In the genomic region with DNA sequence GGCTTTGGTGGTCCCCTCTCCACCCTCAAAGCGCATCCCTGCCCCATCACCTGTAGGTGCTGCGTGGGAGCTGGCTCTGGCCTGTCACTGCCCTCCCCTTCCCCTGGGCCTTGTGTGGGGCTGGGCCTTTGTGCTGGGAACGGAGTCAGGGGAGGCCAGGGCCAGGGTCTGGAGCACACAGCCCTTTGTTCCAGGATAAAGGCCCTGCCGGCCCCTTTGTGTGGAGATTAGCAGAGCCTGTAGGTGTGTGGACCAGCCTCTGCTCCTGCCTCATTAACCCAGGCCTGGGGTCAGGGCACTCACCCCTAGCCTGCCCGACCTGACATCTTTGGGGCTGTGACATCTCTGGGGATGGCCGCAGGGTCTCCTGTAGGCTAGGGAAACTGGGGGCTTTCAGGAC, we compare ENCODE assay signal across 21 cellular contexts. TPM values are rescaled to one million over a fixed set of nuclear protein-coding genes. Genes with fewer than 3 reads are reported as not detected.
DNase-seq lines count a peak whose midpoint lies in the region; ATAC-seq and TF ChIP-seq lines count a peak whose summit lies in the region.
"Had no signal": no experiment of that assay in that cellular context is flagged by ENCODE, and none has a peak within 500 bp of the region (broad histone marks: within the 10 kb centered on the region; RNA-seq: fewer than 3 reads in every experiment).

No MANE protein-coding gene starts in this region.

- H3K27ac ChIP-seq in mesodermal cell (ENCODE audit: low read depth, low read length, severe bottlenecking) (peak overlapping the region; percentile 16), trophoblast cell (ENCODE audit: low read depth, low read length) (no peak overlapping the region)
- H3K27ac ChIP-seq: KMS-11 had no signal

- in situ Hi-C loops in HAP-1 (cut with MboI; ENCODE audit: low sequenced_read_pairs), result no loop called here

- peaks cover 92% of the 10 kb centered on the region for H3K4me1 Mint-ChIP-seq in brain

- peaks cover 21% of the 10 kb centered on the region for H3K79me2 ChIP-seq in trophoblast cell (ENCODE audit: control insufficient read depth, insufficient read depth, low read length, poor library complexity)

- no peak overlapping the region for H2BK5ac ChIP-seq in trophoblast cell (ENCODE audit: low read depth, low read length, poor library complexity)

- no peak for TF ChIP-seq CTCF in brain (conservative IDR thresholded peaks at IDR 0.05)

- no peak overlapping the region for H4K12ac ChIP-seq in trophoblast cell (ENCODE audit: low read depth, low read length)

- no peak overlapping the region for H2AK5ac ChIP-seq in trophoblast cell (ENCODE audit: low read length)

- DNase-seq in HAP-1 (ENCODE audit: low spot score in 2 of 2) (peak; percentile 78 to 86), trophoblast cell (no peak), DMS114 treated with DMSO at 0.1 percent for 48 hours (lab: John Stamatoyannopoulos, UW; ENCODE audit: unreplicated experiment) (no peak), cerebellum (ENCODE audit: low spot score) (no peak)
- no peak for DNase-seq in stimulated activated CD8-positive, alpha-beta memory T cell treated with anti-CD3 and anti-CD28 coated beads, Interleukin-4, amount 100 ng/mL, for 48 hours
- DNase-seq: Caco-2; CD4-positive, CD25-positive, alpha-beta regulatory T cell; EL; NCI-H1048; NCI-H1436 treated with DMSO at 0.1 percent for 48 hours; NCI-H2029 treated with DMSO at 0.1 percent for 48 hours; NCI-H2171 treated with DMSO at 0.1 percent for 48 hours; NCI-H446 treated with DMSO at 0.1 percent for 48 hours; NK-92 treated with Interleukin-12 subunit alpha and Interleukin-12 subunit beta, amount 100 ng/mL, for 24 hours; OCI-M1 had no signal

- no peak overlapping the region for H3K18ac ChIP-seq in trophoblast cell (ENCODE audit: low read length)

- H2AFZ ChIP-seq in trophoblast cell (ENCODE audit: insufficient read depth, low read length, poor library complexity), result no peak overlapping the region

- H3K27me3 ChIP-seq in HAP-1 (ENCODE audit: low read depth) (no peaks in the 10 kb centered on the region), trophoblast cell (ENCODE audit: insufficient read depth, low read length) (no peaks in the 10 kb centered on the region)

- H3K9me3 ChIP-seq in HAP-1, result no peaks in the 10 kb centered on the region
- no peaks in the 10 kb centered on the region for H3K9me3 ChIP-seq in mesodermal cell (ENCODE audit: control insufficient read depth, low read length)
- H3K9me3 ChIP-seq in trophoblast cell (ENCODE audit: insufficient read depth, low read depth, low read length), result no peaks in the 10 kb centered on the region
- H3K9me3 ChIP-seq: Caco-2 had no signal

- H3K14ac ChIP-seq in trophoblast cell (ENCODE audit: low read length), result peak overlapping the region; percentile 70

- 14 to 69% methylated on average over 1 to 2 of the region's 6 CpGs for WGBS in mesodermal cell (ENCODE audit: insufficient coverage in 2 of 2), 2 experiments
- no CpG with 5 or more reads among the region's 6 CpGs for WGBS in trophoblast cell (ENCODE audit: extremely low coverage, insufficient coverage, insufficient read length)

- no peak overlapping the region for H3K9ac ChIP-seq in trophoblast cell (ENCODE audit: low read length)
- H3K9ac ChIP-seq: KMS-11 had no signal

- no peak overlapping the region for H3K4ac ChIP-seq in trophoblast cell (ENCODE audit: low read depth, low read length)

- H3K4me3 Mint-ChIP-seq in brain, result peak overlapping the region in 4 of 5 experiments; percentile 9 to 89 (median 84)
- H3K4me3 Mint-ChIP-seq: CD4-positive, CD25-positive, alpha-beta regulatory T cell had no signal

- no peak overlapping the region for H3K23ac ChIP-seq in trophoblast cell (ENCODE audit: low read length)

- peak overlapping the region in 3 of 5 experiments; percentile 75 to 86 (median 85) for H3K27ac Mint-ChIP-seq in brain
- H3K27ac Mint-ChIP-seq: B cell; CD4-positive, CD25-positive, alpha-beta regulatory T cell had no signal

- peaks cover 24% of the 10 kb centered on the region for H3K36me3 Mint-ChIP-seq in brain
- H3K36me3 Mint-ChIP-seq: CD4-positive, CD25-positive, alpha-beta regulatory T cell had no signal

- H2BK120ac ChIP-seq in trophoblast cell (ENCODE audit: insufficient read depth, low read length, poor library complexity), result no peak overlapping the region

- H3K9me3 Mint-ChIP-seq in brain, result no peaks in the 10 kb centered on the region

- no peak overlapping the region for H3K4me2 ChIP-seq in trophoblast cell (ENCODE audit: low read length)
- H3K4me2 ChIP-seq: KMS-11 had no signal

- peak overlapping the region; percentile 69 for H4K91ac ChIP-seq in trophoblast cell (ENCODE audit: low read depth, low read length)

- no peak overlapping the region for H4K8ac ChIP-seq in trophoblast cell (ENCODE audit: low read depth, low read length)

- peaks cover 40% of the 10 kb centered on the region for H3K79me1 ChIP-seq in trophoblast cell (ENCODE audit: low read length)

- H3K4me3 ChIP-seq in HAP-1 (no peak overlapping the region), mesodermal cell (ENCODE audit: extremely low read depth, insufficient read depth, low read length, poor library complexity, severe bottlenecking) (no peak overlapping the region), trophoblast cell (ENCODE audit: low read depth, low read length) (no peak overlapping the region)

- H3K4me1 ChIP-seq in HAP-1, result peaks cover 43% of the 10 kb centered on the region
- H3K4me1 ChIP-seq in mesodermal cell (ENCODE audit: control insufficient read depth, insufficient read depth, low read length, poor library complexity, severe bottlenecking), result peaks cover 59% of the 10 kb centered on the region
- H3K4me1 ChIP-seq in trophoblast cell (ENCODE audit: control insufficient read depth in 1 of 2, insufficient read depth in 2 of 2, low read length in 2 of 2), result peaks cover 49 to 56% of the 10 kb centered on the region in 2 experiments

- H3K27me3 Mint-ChIP-seq in brain, result no peaks in the 10 kb centered on the region

- no peak for ATAC-seq in HG02870 (IDR thresholded peaks at IDR 0.05; ENCODE audit: unreplicated experiment)
- ATAC-seq: HepG2 had no signal

- peak overlapping the region; percentile 50 for H2BK12ac ChIP-seq in trophoblast cell (ENCODE audit: low read length)

- H3K36me3 ChIP-seq in HAP-1 (replicated peaks), result peaks cover 3% of the 10 kb centered on the region
- peaks cover 14% of the 10 kb centered on the region for H3K36me3 ChIP-seq in mesodermal cell (ENCODE audit: control insufficient read depth, insufficient read depth, low read length)
- H3K36me3 ChIP-seq in trophoblast cell (ENCODE audit: control insufficient read depth in 1 of 2, insufficient read depth in 2 of 2, low read length in 2 of 2), result peaks cover 12% of the 10 kb centered on the region in 2 experiments

RNA-seq across cellular contexts. Expression of gene EPHB3, which starts 8.9 kb away (rescaled TPM):
- 17.0 TPM for polyA plus RNA-seq in brain (ENCODE audit: insufficient read depth, low read depth, low replicate concordance)
- 21.1 TPM for polyA plus RNA-seq in mesodermal cell (2013, experiment 1 of 2)
- polyA plus RNA-seq in mesodermal cell (2013, experiment 2 of 2), result 18.1 TPM
- polyA plus RNA-seq in trophoblast cell (2013), result 11.1 and 12.0 TPM in 2 replicates
- 9.2 TPM for total RNA-seq in cerebellum
- total RNA-seq: CD4-positive, CD25-positive, alpha-beta regulatory T cell; HepG2 had no signal
- polyA plus RNA-seq: CD4-positive, CD25-positive, alpha-beta regulatory T cell had no signal

Comparison
In these comparisons a context has a peak if more than half of its experiments do, and no peak if none do; other contexts are left out.
1. DNase-seq: peak in HAP-1 (2 of 2); none in trophoblast cell (0 of 2), DMS114 treated with DMSO at 0.1 percent for 48 hours (single experiment), cerebellum (single experiment) and stimulated activated CD8-positive, alpha-beta memory T cell treated with anti-CD3 and anti-CD28 coated beads, Interleukin-4, amount 100 ng/mL, for 48 hours (single experiment).